Comparison of ENCODE assay signal across 32 cellular contexts in genomic region chr6:9437836-9438235, GRCh38.
A peak's percentile ranks its signal among the peaks of the same experiment; 100 is the strongest.
DNase-seq lines count a peak whose midpoint lies in the region; ATAC-seq and TF ChIP-seq lines count a peak whose summit lies in the region.
"Had no signal": no experiment of that assay in that cellular context is flagged by ENCODE, and none has a peak within 500 bp of the region (broad histone marks: within the 10 kb centered on the region; RNA-seq: fewer than 3 reads in every experiment).

No MANE protein-coding gene starts in this region.

- H3K4me3 ChIP-seq in adipocyte (ENCODE audit: low read length) (no peak overlapping the region), neural progenitor cell (no peak overlapping the region)
- H3K4me3 ChIP-seq: BLaER1 treated with 17β-estradiol and CSF1 and Interleukin-3, amounts not matched to agents 10 nM and 100 nM; left lung; right atrium auricular region; SJSA1; smooth muscle cell; suprapubic skin; upper lobe of left lung had no signal

- H3K9ac ChIP-seq in adipocyte (ENCODE audit: low read length) (no peak overlapping the region), neural progenitor cell (no peak overlapping the region)
- H3K9ac ChIP-seq: BLaER1 treated with 17β-estradiol and CSF1 and Interleukin-3, amounts not matched to agents 10 nM and 100 nM; parathyroid adenoma had no signal

- TF ChIP-seq CTCF in neural progenitor cell (IDR thresholded peaks at IDR 0.05): no peak

- no peak overlapping the region for H3K27ac ChIP-seq in neural progenitor cell
- H3K27ac ChIP-seq: BLaER1 treated with 17β-estradiol and CSF1 and Interleukin-3, amounts not matched to agents 10 nM and 100 nM; left lung; parathyroid adenoma; right atrium auricular region; SJSA1; suprapubic skin; upper lobe of left lung had no signal

- H3K9me3 Mint-ChIP-seq in neural progenitor cell: peaks cover 12% of the 10 kb centered on the region
- H3K9me3 Mint-ChIP-seq: activated CD4-positive, alpha-beta T cell treated with anti-CD3 and anti-CD28 coated beads, Interleukin-2, amount 10 ng/mL, durations not matched to agents 7 days and 5 days had no signal

- DNase-seq in HS-5 (ENCODE audit: low read depth) (peak; percentile 26), adipocyte (ENCODE audit: low read depth) (peak; percentile 52), fibroblast of gingiva (ENCODE audit: low read depth) (peak; percentile 35), pulmonary artery endothelial cell (ENCODE audit: low read depth, low spot score) (peak; percentile 4), D341Med (ENCODE audit: low spot score) (no peak), Right ventricle myocardium superior (no peak), neural progenitor cell (ENCODE audit: low spot score) (no peak)
- DNase-seq: activated CD4-positive, alpha-beta T cell treated with anti-CD3 and anti-CD28 coated beads, Interleukin-2, amount 10 ng/mL, durations not matched to agents 7 days and 5 days; activated effector memory CD4-positive, alpha-beta T cell treated with Interleukin-2 at 50 U/mL for 16 hours; activated T-cell treated with anti-CD3 and anti-CD28 coated beads, Interleukin-2, amount 50 U/mL, for 1 hour; anterior cingulate cortex; central memory CD4-positive, alpha-beta T cell; DMS53; GF-D8; glutamatergic neuron; GOT3; left lung; mesenchymal stem cell; NCI-H1048; NCI-H1694; stimulated activated CD4-positive, alpha-beta T cell treated with anti-CD3 and anti-CD28 coated beads, Interleukin-1b, Interleukin-23, amount 100 ng/mL, for 48 hours; stimulated activated naive CD4-positive, alpha-beta T cell treated with Interleukin-2 at 50 U/mL for 16 hours; upper lobe of left lung had no signal

- no peak for ATAC-seq in Right ventricle myocardium superior (ENCODE audit: poor library complexity)
- ATAC-seq: left lung, WTC11 had no signal

- H3K4me3 Mint-ChIP-seq in neural progenitor cell: no peak overlapping the region
- H3K4me3 Mint-ChIP-seq: activated CD4-positive, alpha-beta T cell treated with anti-CD3 and anti-CD28 coated beads, Interleukin-2, amount 10 ng/mL, durations not matched to agents 7 days and 5 days; activated naive CD8-positive, alpha-beta T cell; dendritic cell treated with granulocyte-macrophage colony-stimulating factor and Interleukin-4, amounts not matched to agents 40 ng/mL and 50 ng/mL, for 4 days; WTC11 had no signal

- intact Hi-C loops in Right ventricle myocardium superior (cut with DNase I): no loop called here

- no peaks in the 10 kb centered on the region for H3K36me3 ChIP-seq in adipocyte (ENCODE audit: control insufficient read depth, insufficient read depth, low read length, severe bottlenecking)
- no peaks in the 10 kb centered on the region for H3K36me3 ChIP-seq in neural progenitor cell
- H3K36me3 ChIP-seq: BLaER1 treated with 17β-estradiol and CSF1 and Interleukin-3, amounts not matched to agents 10 nM and 100 nM; left lung; right atrium auricular region; SJSA1; suprapubic skin; upper lobe of left lung had no signal

- H3K36me3 Mint-ChIP-seq in neural progenitor cell: peaks cover 4% of the 10 kb centered on the region
- H3K36me3 Mint-ChIP-seq: activated naive CD8-positive, alpha-beta T cell had no signal

- H3K4me1 ChIP-seq in adipocyte (ENCODE audit: control insufficient read depth, insufficient read depth, low read length) (no peaks in the 10 kb centered on the region), neural progenitor cell (peaks cover 6% of the 10 kb centered on the region)
- H3K4me1 ChIP-seq: BLaER1 treated with 17β-estradiol and CSF1 and Interleukin-3, amounts not matched to agents 10 nM and 100 nM; left lung; parathyroid adenoma; right atrium auricular region; SJSA1; suprapubic skin; upper lobe of left lung had no signal

- H3K27me3 ChIP-seq in adipocyte (replicated peaks; ENCODE audit: control insufficient read depth, insufficient read depth, low read length) (no peaks in the 10 kb centered on the region), neural progenitor cell (no peaks in the 10 kb centered on the region)
- H3K27me3 ChIP-seq: BLaER1 treated with 17β-estradiol and CSF1 and Interleukin-3, amounts not matched to agents 10 nM and 100 nM; left lung; right atrium auricular region; SJSA1; suprapubic skin; upper lobe of left lung had no signal

- H3F3A ChIP-seq in neural progenitor cell (ENCODE audit: low read depth): no peaks in the 10 kb centered on the region

- H3K27ac Mint-ChIP-seq in neural progenitor cell: no peak overlapping the region
- H3K27ac Mint-ChIP-seq: activated CD4-positive, alpha-beta T cell treated with anti-CD3 and anti-CD28 coated beads, Interleukin-2, amount 10 ng/mL, durations not matched to agents 7 days and 5 days; activated naive CD8-positive, alpha-beta T cell; dendritic cell treated with granulocyte-macrophage colony-stimulating factor and Interleukin-4, amounts not matched to agents 40 ng/mL and 50 ng/mL, for 4 days; WTC11 had no signal

- H3K79me2 ChIP-seq in neural progenitor cell (ENCODE audit: low read depth): no peaks in the 10 kb centered on the region
- H3K79me2 ChIP-seq: parathyroid adenoma had no signal

- H3K27me3 Mint-ChIP-seq in neural progenitor cell (ENCODE audit: insufficient read depth, low read depth): peaks cover 4% of the 10 kb centered on the region
- H3K27me3 Mint-ChIP-seq: activated CD4-positive, alpha-beta T cell treated with anti-CD3 and anti-CD28 coated beads, Interleukin-2, amount 10 ng/mL, durations not matched to agents 7 days and 5 days; activated naive CD8-positive, alpha-beta T cell; dendritic cell treated with granulocyte-macrophage colony-stimulating factor and Interleukin-4, amounts not matched to agents 40 ng/mL and 50 ng/mL, for 4 days had no signal

- no peak overlapping the region for H2AFZ ChIP-seq in neural progenitor cell (replicated peaks)
- H2AFZ ChIP-seq: parathyroid adenoma had no signal

- H3K4me1 Mint-ChIP-seq in neural progenitor cell: no peaks in the 10 kb centered on the region
- H3K4me1 Mint-ChIP-seq: activated CD4-positive, alpha-beta T cell treated with anti-CD3 and anti-CD28 coated beads, Interleukin-2, amount 10 ng/mL, durations not matched to agents 7 days and 5 days had no signal

- H4K20me1 ChIP-seq in neural progenitor cell (ENCODE audit: low read depth): no peaks in the 10 kb centered on the region
- H4K20me1 ChIP-seq: BLaER1 treated with 17β-estradiol and CSF1 and Interleukin-3, amounts not matched to agents 10 nM and 100 nM had no signal

- H3K9me3 ChIP-seq in adipocyte (ENCODE audit: control insufficient read depth, low read length): no peaks in the 10 kb centered on the region
- no peaks in the 10 kb centered on the region for H3K9me3 ChIP-seq in neural progenitor cell (ENCODE audit: low read depth)
- H3K9me3 ChIP-seq: BLaER1 treated with 17β-estradiol and CSF1 and Interleukin-3, amounts not matched to agents 10 nM and 100 nM; left lung; right atrium auricular region; SJSA1; suprapubic skin; upper lobe of left lung had no signal

- no peak overlapping the region for H3K4me2 ChIP-seq in neural progenitor cell
- H3K4me2 ChIP-seq: BLaER1 treated with 17β-estradiol and CSF1 and Interleukin-3, amounts not matched to agents 10 nM and 100 nM; smooth muscle cell had no signal

Comparison
In these comparisons a context has a peak if more than half of its experiments do, and no peak if none do; other contexts are left out.
1. DNase-seq: peak in HS-5 (single experiment), adipocyte (single experiment), fibroblast of gingiva (single experiment) and pulmonary artery endothelial cell (single experiment); none in D341Med (single experiment), Right ventricle myocardium superior (single experiment) and neural progenitor cell (single experiment).